9 cellular contexts compared by ENCODE assay signal in genomic region chr4:88696620-88697019, GRCh38. TPM values are rescaled to one million over a fixed set of nuclear protein-coding genes. Genes with fewer than 3 reads are reported as not detected.
A peak's percentile ranks its signal among the peaks of the same experiment; 100 is the strongest.
DNase-seq lines count a peak whose midpoint lies in the region; ATAC-seq and FAIRE-seq lines count a peak whose summit lies in the region.
"Had no signal": no experiment of that assay in that cellular context is flagged by ENCODE, and none has a peak within 500 bp of the region (broad histone marks: within the 10 kb centered on the region; RNA-seq: fewer than 3 reads in every experiment).

No MANE protein-coding gene starts in this region.

- peak overlapping the region; percentile 89 for H3K4me3 Mint-ChIP-seq in activated CD4-positive, alpha-beta T cell treated with anti-CD3 and anti-CD28 coated beads, Interleukin-2, amount 10 ng/mL, durations not matched to agents 24 days and 14 days
- H3K4me3 Mint-ChIP-seq in activated naive CD8-positive, alpha-beta T cell treated with anti-CD3 and anti-CD28 coated beads, Interleukin-2, amount 50 U/mL, for 24 hours = peak overlapping the region; percentile 80
- peak overlapping the region; percentile 81 to 91 for H3K4me3 Mint-ChIP-seq in stimulated activated naive CD8-positive, alpha-beta T cell treated with anti-CD3 and anti-CD28 coated beads, Interleukin-15, amount 100 ng/mL, for 72 hours

- H3K27ac Mint-ChIP-seq in activated CD4-positive, alpha-beta T cell treated with anti-CD3 and anti-CD28 coated beads, Interleukin-2, amount 10 ng/mL, durations not matched to agents 24 days and 14 days = peak overlapping the region; percentile 84
- H3K27ac Mint-ChIP-seq in activated naive CD8-positive, alpha-beta T cell treated with anti-CD3 and anti-CD28 coated beads, Interleukin-2, amount 50 U/mL, for 24 hours = no peak overlapping the region
- H3K27ac Mint-ChIP-seq in stimulated activated naive CD8-positive, alpha-beta T cell treated with anti-CD3 and anti-CD28 coated beads, Interleukin-15, amount 100 ng/mL, for 72 hours = peak overlapping the region in 1 of 2 donors; percentile 86

- intact Hi-C loops in activated CD4-positive, alpha-beta T cell treated with anti-CD3 and anti-CD28 coated beads, Interleukin-2, amount 10 ng/mL, durations not matched to agents 24 days and 14 days (cut with micrococcal nuclease) = no loop called here

- no peak for DNase-seq in activated CD4-positive, alpha-beta T cell treated with anti-CD3 and anti-CD28 coated beads, Interleukin-2, amount 10 ng/mL, durations not matched to agents 24 days and 14 days
- no peak for DNase-seq in activated CD4-positive, alpha-beta T cell treated with anti-CD3 and anti-CD28 coated beads, Interleukin-2, amount 50 U/mL, for 48 hours
- DNase-seq in activated naive CD8-positive, alpha-beta T cell treated with anti-CD3 and anti-CD28 coated beads, Interleukin-2, amount 50 U/mL, for 24 hours = no peak
- no peak for DNase-seq in stimulated activated naive CD8-positive, alpha-beta T cell treated with anti-CD3 and anti-CD28 coated beads, Interleukin-15, amount 100 ng/mL, for 72 hours
- no peak for DNase-seq in hypothalamus (lab: John Stamatoyannopoulos, UW)
- DNase-seq: islet precursor cell had no signal

- H3K36me3 Mint-ChIP-seq in activated CD4-positive, alpha-beta T cell treated with anti-CD3 and anti-CD28 coated beads, Interleukin-2, amount 10 ng/mL, durations not matched to agents 24 days and 14 days (ENCODE audit: low read depth) = peaks cover 7% of the 10 kb centered on the region
- H3K36me3 Mint-ChIP-seq in activated naive CD8-positive, alpha-beta T cell treated with anti-CD3 and anti-CD28 coated beads, Interleukin-2, amount 50 U/mL, for 24 hours (ENCODE audit: low read depth) = peaks cover 2% of the 10 kb centered on the region

- no peaks in the 10 kb centered on the region for H3K27me3 Mint-ChIP-seq in activated CD4-positive, alpha-beta T cell treated with anti-CD3 and anti-CD28 coated beads, Interleukin-2, amount 10 ng/mL, durations not matched to agents 24 days and 14 days
- H3K27me3 Mint-ChIP-seq in activated naive CD8-positive, alpha-beta T cell treated with anti-CD3 and anti-CD28 coated beads, Interleukin-2, amount 50 U/mL, for 24 hours = no peaks in the 10 kb centered on the region
- H3K27me3 Mint-ChIP-seq in stimulated activated naive CD8-positive, alpha-beta T cell treated with anti-CD3 and anti-CD28 coated beads, Interleukin-15, amount 100 ng/mL, for 72 hours = no peaks in the 10 kb centered on the region

- ATAC-seq in activated naive CD8-positive, alpha-beta T cell treated with anti-CD3 and anti-CD28 coated beads, Interleukin-2, amount 50 U/mL, for 24 hours = no peak
- no peak for ATAC-seq in stimulated activated naive CD8-positive, alpha-beta T cell treated with anti-CD3 and anti-CD28 coated beads, Interleukin-15, amount 100 ng/mL, for 72 hours
- no peak for ATAC-seq in HG03432 (IDR thresholded peaks at IDR 0.05; ENCODE audit: unreplicated experiment)
- ATAC-seq in HG02571 (IDR thresholded peaks at IDR 0.05; ENCODE audit: unreplicated experiment) = no peak

- peak; percentile 76 for FAIRE-seq in islet of Langerhans (lab: Jason Lieb, UNC)

- no peaks in the 10 kb centered on the region for H3K9me3 Mint-ChIP-seq in activated CD4-positive, alpha-beta T cell treated with anti-CD3 and anti-CD28 coated beads, Interleukin-2, amount 10 ng/mL, durations not matched to agents 24 days and 14 days
- no peaks in the 10 kb centered on the region for H3K9me3 Mint-ChIP-seq in activated naive CD8-positive, alpha-beta T cell treated with anti-CD3 and anti-CD28 coated beads, Interleukin-2, amount 50 U/mL, for 24 hours
- peaks cover 0 to 6% of the 10 kb centered on the region in 2 donors for H3K9me3 Mint-ChIP-seq in stimulated activated naive CD8-positive, alpha-beta T cell treated with anti-CD3 and anti-CD28 coated beads, Interleukin-15, amount 100 ng/mL, for 72 hours

- peaks cover 8% of the 10 kb centered on the region for H3K4me1 Mint-ChIP-seq in activated CD4-positive, alpha-beta T cell treated with anti-CD3 and anti-CD28 coated beads, Interleukin-2, amount 10 ng/mL, durations not matched to agents 24 days and 14 days
- H3K4me1 Mint-ChIP-seq in activated naive CD8-positive, alpha-beta T cell treated with anti-CD3 and anti-CD28 coated beads, Interleukin-2, amount 50 U/mL, for 24 hours = peaks cover 9% of the 10 kb centered on the region
- peaks cover 18% of the 10 kb centered on the region for H3K4me1 Mint-ChIP-seq in stimulated activated naive CD8-positive, alpha-beta T cell treated with anti-CD3 and anti-CD28 coated beads, Interleukin-15, amount 100 ng/mL, for 72 hours

RNA-seq across cellular contexts. Expression of gene NAP1L5, which starts 1.0 kb away (rescaled TPM):
- total RNA-seq in activated CD4-positive, alpha-beta T cell treated with anti-CD3 and anti-CD28 coated beads, Interleukin-2, amount 10 ng/mL, durations not matched to agents 24 days and 14 days = 4.9 TPM in 2 replicates
